In the genomic region with DNA sequence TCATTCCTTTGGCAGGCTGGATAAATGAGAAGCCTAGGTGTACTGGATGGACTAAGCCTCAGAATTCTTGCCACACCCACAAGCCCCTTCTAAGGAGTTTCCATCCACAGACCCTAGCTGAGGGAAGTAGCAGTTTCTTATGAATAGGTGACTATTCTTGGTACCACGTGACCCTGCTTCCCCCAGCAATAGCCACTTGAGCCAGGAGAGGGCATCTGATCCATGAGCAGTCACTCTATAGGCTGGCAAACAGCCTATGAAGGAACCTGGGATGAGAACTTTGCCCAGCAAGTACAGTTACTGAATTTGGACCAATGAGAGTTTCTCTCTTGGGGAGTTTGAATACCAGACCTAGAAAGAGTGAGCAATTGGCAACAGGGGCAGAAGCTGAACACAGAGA, we compare ENCODE assay signal across 10 cellular contexts.
DNase-seq lines count a peak whose midpoint lies in the region; ATAC-seq and TF ChIP-seq lines count a peak whose summit lies in the region.
"Had no signal": no experiment of that assay in that cellular context is flagged by ENCODE, and none has a peak within 500 bp of the region (broad histone marks: within the 10 kb centered on the region; RNA-seq: fewer than 3 reads in every experiment).

No MANE protein-coding gene starts in this region.

- no peak overlapping the region for H3K4me2 ChIP-seq in hepatocyte

- POLR2A ChIA-PET in Panc1 (lab: Charles Lee) = no interaction called here

- H3K27ac ChIP-seq in Panc1 (ENCODE audit: low read length) (no peak overlapping the region), hepatocyte (no peak overlapping the region)
- H3K27ac ChIP-seq: SJSA1, upper lobe of left lung had no signal

- H3K9me3 ChIP-seq in Panc1 (ENCODE audit: control insufficient read depth, insufficient read depth, low read depth, low read length) (no peaks in the 10 kb centered on the region), hepatocyte (ENCODE audit: low read depth) (no peaks in the 10 kb centered on the region)
- H3K9me3 ChIP-seq: SJSA1, upper lobe of left lung had no signal

- H3K4me1 ChIP-seq in Panc1 (ENCODE audit: control insufficient read depth, insufficient read depth, low read length) (no peaks in the 10 kb centered on the region), hepatocyte (ENCODE audit: insufficient read depth) (no peaks in the 10 kb centered on the region)
- H3K4me1 ChIP-seq: SJSA1, upper lobe of left lung had no signal

- no peaks in the 10 kb centered on the region for H4K20me1 ChIP-seq in hepatocyte (ENCODE audit: insufficient read depth, poor library complexity, severe bottlenecking)

- H3K4me3 ChIP-seq in Panc1 (ENCODE audit: low read depth in 2 of 2, low read length in 2 of 2) = no peak overlapping the region
- no peak overlapping the region for H3K4me3 ChIP-seq in hepatocyte
- H3K4me3 ChIP-seq: SJSA1, upper lobe of left lung had no signal

- H3K36me3 ChIP-seq in Panc1 (ENCODE audit: control insufficient read depth, insufficient read depth, low read length) (no peaks in the 10 kb centered on the region; the same call in 1 of the 2 replicates), hepatocyte (replicated peaks; ENCODE audit: insufficient read depth, low read depth) (no peaks in the 10 kb centered on the region)
- H3K36me3 ChIP-seq: SJSA1, upper lobe of left lung had no signal

- CTCF ChIA-PET in Panc1 (lab: Charles Lee) = no interaction called here

- no peaks in the 10 kb centered on the region for H3K9me2 ChIP-seq in hepatocyte (replicated peaks; ENCODE audit: insufficient read depth)

- 33% methylated on average over 1 of the region's 1 CpG for WGBS in hepatocyte (ENCODE audit: low lambda C conversion rate, missing lambda C conversion rate)

- peaks cover 30% of the 10 kb centered on the region for H3K27me3 ChIP-seq in Panc1 (ENCODE audit: control insufficient read depth, insufficient read depth, low read length)
- H3K27me3 ChIP-seq in hepatocyte = no peaks in the 10 kb centered on the region
- H3K27me3 ChIP-seq: SJSA1 had no signal

- intact Hi-C loops in Panc1 (cut with micrococcal nuclease; ENCODE audit: unreplicated experiment) = loop anchor here (10.0 kb wide), 1 partner anchor 802 kb away; no protein-coding TSS in a partner anchor

- H2AFZ ChIP-seq in hepatocyte = no peak overlapping the region

- peak; percentile 37 for DNase-seq in DMS 273 treated with DMSO at 0.1 percent for 48 hours (lab: John Stamatoyannopoulos, UW)
- DNase-seq in GM19240 (ENCODE audit: insufficient read length, low spot score) = peak; percentile 28
- no peak for DNase-seq in Panc1 (ENCODE audit: low read depth, low spot score)
- DNase-seq in hepatocyte (ENCODE audit: low spot score) = peak; percentile 37
- DNase-seq in NCI-H2171 treated with DMSO at 0.1 percent for 48 hours (lab: John Stamatoyannopoulos, UW) = no peak
- DNase-seq in 8988T = no peak
- DNase-seq in activated effector memory CD4-positive, alpha-beta T cell treated with Interleukin-2 at 50 U/mL for 16 hours = no peak

- peak; percentile 78 for ATAC-seq in HG03175 (IDR thresholded peaks at IDR 0.05; ENCODE audit: unreplicated experiment)
- ATAC-seq in Panc1 = peak; percentile 69; the same call in 1 of the 2 replicates

- peak; percentile 35 for TF ChIP-seq CTCF in Panc1 (IDR thresholded peaks at IDR 0.05)
- peak; percentile 9 for TF ChIP-seq CTCF in hepatocyte (IDR thresholded peaks at IDR 0.05; ENCODE audit: poor library complexity)

- no peaks in the 10 kb centered on the region for H3K79me2 ChIP-seq in hepatocyte

- BruUV-seq in Panc1 (replicated peaks; lab: Mats Ljungman, UMichigan) = no TSS peak

- in situ Hi-C loops in Panc1 (cut with HindIII; ENCODE audit: low pct_unique_long_range_greater_than_20kb, low sequenced_read_pairs) = no loop called here

Comparison
In these comparisons a context has a peak if more than half of its experiments do, and no peak if none do; other contexts are left out.
1. DNase-seq: peak in DMS 273 treated with DMSO at 0.1 percent for 48 hours (single experiment), GM19240 (single experiment) and hepatocyte (single experiment); none in Panc1 (single experiment), NCI-H2171 treated with DMSO at 0.1 percent for 48 hours (single experiment), 8988T (single experiment) and activated effector memory CD4-positive, alpha-beta T cell treated with Interleukin-2 at 50 U/mL for 16 hours (single experiment).